1 cellular context compared by ENCODE assay signal in genomic region chr17:63840591-63841349, GRCh38.
TF ChIP-seq lines count a peak whose summit lies in the region.

No MANE protein-coding gene starts in this region.

TF ChIP-seq in K562, 482 proteins besides CTCF, POLR2A, EP300 and RAD21:
- peak; percentile 45; the same call in 1 of the 2 replicates for TF ChIP-seq RBFOX2 (IDR thresholded peaks at IDR 0.05; ENCODE audit: low read depth, low read length)
- no peak for TF ChIP-seq ZNF655 (CRISPR knock-in tag; IDR thresholded peaks at IDR 0.05)
